9 cellular contexts compared by ENCODE assay signal in genomic region chr20:62595491-62595890, GRCh38. TPM values are rescaled to one million over a fixed set of nuclear protein-coding genes. Genes with fewer than 3 reads are reported as not detected.
DNase-seq lines count a peak whose midpoint lies in the region; ATAC-seq, FAIRE-seq and TF ChIP-seq lines count a peak whose summit lies in the region.
"Had no signal": no experiment of that assay in that cellular context is flagged by ENCODE, and none has a peak within 500 bp of the region (broad histone marks: within the 10 kb centered on the region; RNA-seq: fewer than 3 reads in every experiment).

No MANE protein-coding gene starts in this region.

- no peak overlapping the region for H3K4me3 ChIP-seq in Caco-2 (ENCODE audit: low read depth, low read length)
- H3K4me3 ChIP-seq in bronchial epithelial cell (ENCODE audit: low read depth, low read length): no peak overlapping the region
- H3K4me3 ChIP-seq in lung: no peak overlapping the region
- no peak overlapping the region for H3K4me3 ChIP-seq in thyroid gland (replicated peaks in 1 of 3)

- H3K27me3 Mint-ChIP-seq in Caco-2 (ENCODE audit: insufficient read depth, unreplicated experiment): peaks cover 21% of the 10 kb centered on the region
- H3K27me3 Mint-ChIP-seq in mesothelial cell of epicardium (ENCODE audit: low read depth): peaks cover 63% of the 10 kb centered on the region

- no peaks in the 10 kb centered on the region; the same call in none of the 2 replicates for H3K27me3 ChIP-seq in Caco-2 (replicated peaks; ENCODE audit: control insufficient read depth, insufficient read depth, low read length)
- no peaks in the 10 kb centered on the region for H3K27me3 ChIP-seq in bronchial epithelial cell (ENCODE audit: control insufficient read depth, insufficient read depth, low read length)
- no peaks in the 10 kb centered on the region for H3K27me3 ChIP-seq in lung (ENCODE audit: control insufficient read depth, insufficient read depth)
- H3K27me3 ChIP-seq in thyroid gland: no peaks in the 10 kb centered on the region

- CTCF ChIA-PET in Caco-2 (lab: Charles Lee): interaction anchor here (0.6 kb wide), 1 partner anchor 295 kb away, joined by 7 read pairs; no protein-coding TSS in a partner anchor

- WGBS in lung, 2 donors: 33 to 51% methylated on average over 15 of the region's 15 CpGs
- 38 to 44% methylated on average over 14 of the region's 15 CpGs for WGBS in thyroid gland, 2 donors

- no peak for TF ChIP-seq POLR2A in thyroid gland (IDR thresholded peaks at IDR 0.05)

- H3K27ac Mint-ChIP-seq in Caco-2 (ENCODE audit: unreplicated experiment) (no peak overlapping the region), mesothelial cell of epicardium (no peak overlapping the region)

- TF ChIP-seq CTCF in Caco-2 (IDR thresholded peaks at IDR 0.05; ENCODE audit: insufficient read depth in 1 of 2, low read depth in 1 of 2, low read length in 1 of 2, severe bottlenecking in 1 of 2, unreplicated experiment in 1 of 2) (no peak), bronchial epithelial cell (IDR thresholded peaks at IDR 0.05; ENCODE audit: insufficient read depth, low read length, severe bottlenecking) (no peak), lung (IDR thresholded peaks at IDR 0.05; ENCODE audit: control extremely low read depth, extremely low read depth) (no peak), thyroid gland (IDR thresholded peaks at IDR 0.05) (no peak), mesothelial cell of epicardium (IDR thresholded peaks at IDR 0.05; ENCODE audit: unreplicated experiment) (no peak)

- H3K4me3 Mint-ChIP-seq in Caco-2 (ENCODE audit: unreplicated experiment) (no peak overlapping the region), mesothelial cell of epicardium (no peak overlapping the region)

- no peak overlapping the region for H3K27ac ChIP-seq in lung (ENCODE audit: low read depth in 1 of 2, low read length in 1 of 2)
- H3K27ac ChIP-seq in thyroid gland: no peak overlapping the region

- H3K4me1 Mint-ChIP-seq in Caco-2 (ENCODE audit: low read depth, unreplicated experiment): no peaks in the 10 kb centered on the region
- no peaks in the 10 kb centered on the region for H3K4me1 Mint-ChIP-seq in mesothelial cell of epicardium

- H3K36me3 Mint-ChIP-seq in Caco-2 (ENCODE audit: insufficient read depth, unreplicated experiment): no peaks in the 10 kb centered on the region
- no peaks in the 10 kb centered on the region for H3K36me3 Mint-ChIP-seq in mesothelial cell of epicardium

- FAIRE-seq in bronchial epithelial cell (lab: Jason Lieb, UNC): no peak

- ATAC-seq in lung (ENCODE audit: insufficient read depth, low FRiP score) (no peak), GM21786 (IDR thresholded peaks at IDR 0.05; ENCODE audit: unreplicated experiment) (no peak)

- DNase-seq in Caco-2 (peak; percentile 61 to 75), M059J (ENCODE audit: low read depth) (peak; percentile 67), bronchial epithelial cell (ENCODE audit: low read depth) (peak; percentile 23), lung (ENCODE audit: low spot score) (peak; percentile 46), NOMO-1 treated with dmso at 0.1 percent for 144 hours (lab: John Stamatoyannopoulos, UW; ENCODE audit: unreplicated experiment) (no peak), thyroid gland (no peak), mesothelial cell of epicardium (ENCODE audit: low spot score in 2 of 2, unreplicated experiment in 2 of 2) (no peak)
- DNase-seq: NCI-H2029 treated with DMSO at 0.1 percent for 48 hours had no signal

- no peaks in the 10 kb centered on the region; the same call in 1 of the 2 replicates for H3K9me3 ChIP-seq in Caco-2
- no peaks in the 10 kb centered on the region for H3K9me3 ChIP-seq in lung (ENCODE audit: control insufficient read depth in 2 of 2, insufficient read depth in 1 of 2, low read length in 1 of 2)
- no peaks in the 10 kb centered on the region for H3K9me3 ChIP-seq in thyroid gland

- H3K9me3 Mint-ChIP-seq in Caco-2 (ENCODE audit: unreplicated experiment) (no peaks in the 10 kb centered on the region), mesothelial cell of epicardium (no peaks in the 10 kb centered on the region)

- no peaks in the 10 kb centered on the region for H3K4me1 ChIP-seq in Caco-2
- peaks cover 0 to 6% of the 10 kb centered on the region in 2 donors for H3K4me1 ChIP-seq in lung (ENCODE audit: control insufficient read depth in 2 of 2, insufficient read depth in 2 of 2, low read length in 2 of 2)
- H3K4me1 ChIP-seq in thyroid gland: peaks cover 0 to 4% of the 10 kb centered on the region in 2 donors

- intact Hi-C loops in Caco-2 (cut with micrococcal nuclease; ENCODE audit: unreplicated experiment): no loop called here
- intact Hi-C loops in thyroid gland (cut with DNase I): no loop called here

- no peaks in the 10 kb centered on the region for H3K36me3 ChIP-seq in Caco-2 (ENCODE audit: control insufficient read depth, insufficient read depth, low read length)
- no peaks in the 10 kb centered on the region for H3K36me3 ChIP-seq in bronchial epithelial cell (ENCODE audit: control insufficient read depth, insufficient read depth, low read length)
- H3K36me3 ChIP-seq in lung (ENCODE audit: control insufficient read depth in 2 of 2, insufficient read depth in 2 of 2, low read length in 2 of 2): no peaks in the 10 kb centered on the region
- no peaks in the 10 kb centered on the region for H3K36me3 ChIP-seq in thyroid gland

- POLR2A ChIA-PET in Caco-2 (lab: Charles Lee): no interaction called here

- no TSS peak for BruUV-seq in Caco-2 (replicated peaks; lab: Mats Ljungman, UMichigan)

RNA-seq across cellular contexts. Expression of gene SLCO4A1, which starts 46.8 kb away (rescaled TPM):
- total RNA-seq in Caco-2 (2022) (18.7 and 23.6 TPM in 2 replicates), bronchial epithelial cell (1.6 and 4.7 TPM in 2 replicates), lung (10 to 100 TPM in 1 of 2 donors, 1 to 10 TPM in 1; 4.7 to 49.6 TPM), thyroid gland (10 to 100 TPM in 1 of 4 donors, 1 to 10 TPM in 3; 5.3 to 18.3 (median 6.7) TPM), mesothelial cell of epicardium (3.7 to 4.5 TPM (median 4.3 TPM) in 3 replicates)
- total RNA-seq in M059J (2014; rRNA removed; shearing (Covaris generic)): 43.9 and 69.5 TPM in 2 replicates
- polyA plus RNA-seq in lung: 100 to 1,000 TPM in 1 of 2 donors, 10 to 100 TPM in 1; 35.3 to 152 TPM

Comparison
In these comparisons a context has a peak if more than half of its experiments do, and no peak if none do; other contexts are left out.
1. DNase-seq: peak in Caco-2 (2 of 2), M059J (single experiment), bronchial epithelial cell (single experiment) and lung (single experiment); none in NOMO-1 treated with dmso at 0.1 percent for 144 hours (single experiment), thyroid gland (0 of 2) and mesothelial cell of epicardium (0 of 2).